19 cellular contexts compared by ENCODE assay signal in the genomic region with DNA sequence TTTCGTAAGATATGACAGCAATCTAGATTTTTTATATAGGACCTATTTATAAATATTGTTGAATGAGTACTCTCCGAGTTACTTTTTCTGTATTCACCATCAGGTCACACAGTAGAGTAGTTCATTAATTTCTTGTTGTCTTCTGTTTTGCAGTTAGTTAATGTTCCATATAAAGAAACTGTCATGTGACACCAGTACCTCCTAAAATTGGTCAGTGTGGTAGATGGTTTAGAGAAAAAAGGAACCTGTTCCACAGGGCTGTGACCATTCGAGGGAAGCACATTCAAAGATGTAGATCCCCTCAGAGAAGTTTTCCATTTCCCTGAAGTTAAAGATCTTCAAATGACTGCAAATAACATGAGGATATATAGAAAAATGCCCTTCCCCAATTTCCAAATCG. TPM values are rescaled to one million over a fixed set of nuclear protein-coding genes. Genes with fewer than 3 reads are reported as not detected.
DNase-seq lines count a peak whose midpoint lies in the region; ATAC-seq and TF ChIP-seq lines count a peak whose summit lies in the region.
"Had no signal": no experiment of that assay in that cellular context is flagged by ENCODE, and none has a peak within 500 bp of the region (broad histone marks: within the 10 kb centered on the region; RNA-seq: fewer than 3 reads in every experiment).

No MANE protein-coding gene starts in this region.

- H3K27ac ChIP-seq in ascending aorta (peak overlapping the region; percentile 68 to 77), spleen (peak overlapping the region in 5 of 8 donors; percentile 16 to 76 (median 65))

- H3K36me3 ChIP-seq in ascending aorta = peaks cover 8 to 16% of the 10 kb centered on the region in 2 donors
- H3K36me3 ChIP-seq in spleen = peaks cover 0 to 83% (median 17%) of the 10 kb centered on the region in 6 donors

- intact Hi-C loops in ascending aorta (cut with DNase I) (no loop called here), spleen (cut with DNase I; ENCODE audit: low total_unique reads) (no loop called here)

- peaks cover 0 to 9% of the 10 kb centered on the region in 2 donors for H3K4me1 ChIP-seq in ascending aorta
- peaks cover 0 to 9% (median 0%) of the 10 kb centered on the region in 6 donors for H3K4me1 ChIP-seq in spleen

- H3K9me3 ChIP-seq in ascending aorta (no peaks in the 10 kb centered on the region), spleen (no peaks in the 10 kb centered on the region)

- H3K4me3 ChIP-seq in ascending aorta = no peak overlapping the region
- H3K4me3 ChIP-seq in spleen = no peak overlapping the region

- ATAC-seq in memory B cell (ENCODE audit: low read depth) = no peak
- no peak for ATAC-seq in HG03159 (IDR thresholded peaks at IDR 0.05; ENCODE audit: unreplicated experiment)
- ATAC-seq: CD8-positive, alpha-beta T cell; HCT116; natural killer cell treated with Interleukin-12 subunit alpha and Interleukin-12 subunit beta and Interleukin-15 and Interleukin-18, amount 100 ng/mL, for 72 hours had no signal

- peak overlapping the region; percentile 21 for H3K27ac Mint-ChIP-seq in memory B cell
- H3K27ac Mint-ChIP-seq: natural killer cell treated with Interleukin-12 subunit alpha and Interleukin-12 subunit beta and Interleukin-15 and Interleukin-18, amount 100 ng/mL, for 72 hours had no signal

- H3K36me3 Mint-ChIP-seq in memory B cell = peaks cover 45% of the 10 kb centered on the region

- H3K27me3 ChIP-seq in ascending aorta = no peaks in the 10 kb centered on the region
- no peaks in the 10 kb centered on the region for H3K27me3 ChIP-seq in spleen (replicated peaks in 1 of 7)

- H3K27me3 Mint-ChIP-seq in memory B cell = no peaks in the 10 kb centered on the region
- H3K27me3 Mint-ChIP-seq: natural killer cell treated with Interleukin-12 subunit alpha and Interleukin-12 subunit beta and Interleukin-15 and Interleukin-18, amount 100 ng/mL, for 72 hours had no signal

- H3K9me3 Mint-ChIP-seq in memory B cell = no peaks in the 10 kb centered on the region
- H3K9me3 Mint-ChIP-seq: CD8-positive, alpha-beta T cell; natural killer cell treated with Interleukin-12 subunit alpha and Interleukin-12 subunit beta and Interleukin-15 and Interleukin-18, amount 100 ng/mL, for 72 hours had no signal

- DNase-seq in NOMO-1 treated with DMSO at 0.1 percent for 48 hours (lab: John Stamatoyannopoulos, UW; ENCODE audit: unreplicated experiment) (peak; percentile 56), ascending aorta (ENCODE audit: low spot score in 2 of 2) (no peak), memory B cell (ENCODE audit: low spot score in 2 of 2) (no peak), spleen (no peak), NK-92 (lab: John Stamatoyannopoulos, UW; ENCODE audit: unreplicated experiment) (no peak), NCI-H2171 treated with DMSO at 0.1 percent for 48 hours (lab: John Stamatoyannopoulos, UW) (no peak), activated gamma-delta T cell (lab: John Stamatoyannopoulos, UW) (no peak)
- DNase-seq: activated CD8-positive, alpha-beta memory T cell treated with anti-CD3 and anti-CD28 coated beads, Interleukin-2, amount 50 U/mL, for 48 hours; activated gamma-delta T cell treated with Interleukin-2 at 50 U/mL for 16 hours; CD8-positive, alpha-beta T cell; effector CD4-positive, alpha-beta T cell; mammary epithelial cell; NCI-H1930; NCI-H446; SHP77; T-helper 1 cell had no signal

- no peak for TF ChIP-seq CTCF in ascending aorta (IDR thresholded peaks at IDR 0.05)
- TF ChIP-seq CTCF in spleen (IDR thresholded peaks at IDR 0.05 in 8 of 11, conservative IDR thresholded peaks at IDR 0.05 in 3 of 11) = no peak

- no peak overlapping the region for H3K4me3 Mint-ChIP-seq in memory B cell
- H3K4me3 Mint-ChIP-seq: CD8-positive, alpha-beta T cell; natural killer cell treated with Interleukin-12 subunit alpha and Interleukin-12 subunit beta and Interleukin-15 and Interleukin-18, amount 100 ng/mL, for 72 hours had no signal

- TF ChIP-seq POLR2A in spleen (IDR thresholded peaks at IDR 0.05) = no peak

- peaks cover 4% of the 10 kb centered on the region for H3K4me1 Mint-ChIP-seq in memory B cell

- 67 to 74% (median 70%) methylated on average over 4 of the region's 4 CpGs for WGBS in spleen, 5 donors

RNA-seq across cellular contexts. Expression of a gene that starts 45.6 kb away (rescaled TPM):
- total RNA-seq in ascending aorta = 3.4 TPM
- 10 to 100 TPM; 19.3 to 41.7 (median 27.8) TPM for total RNA-seq in spleen
- polyA plus RNA-seq in spleen = 10 to 100 TPM in 2 of 3 donors, 1 to 10 TPM in 1; 7.1 to 14.8 (median 10.6) TPM
